ENCODE assay signal across 10 cellular contexts in the genomic region with DNA sequence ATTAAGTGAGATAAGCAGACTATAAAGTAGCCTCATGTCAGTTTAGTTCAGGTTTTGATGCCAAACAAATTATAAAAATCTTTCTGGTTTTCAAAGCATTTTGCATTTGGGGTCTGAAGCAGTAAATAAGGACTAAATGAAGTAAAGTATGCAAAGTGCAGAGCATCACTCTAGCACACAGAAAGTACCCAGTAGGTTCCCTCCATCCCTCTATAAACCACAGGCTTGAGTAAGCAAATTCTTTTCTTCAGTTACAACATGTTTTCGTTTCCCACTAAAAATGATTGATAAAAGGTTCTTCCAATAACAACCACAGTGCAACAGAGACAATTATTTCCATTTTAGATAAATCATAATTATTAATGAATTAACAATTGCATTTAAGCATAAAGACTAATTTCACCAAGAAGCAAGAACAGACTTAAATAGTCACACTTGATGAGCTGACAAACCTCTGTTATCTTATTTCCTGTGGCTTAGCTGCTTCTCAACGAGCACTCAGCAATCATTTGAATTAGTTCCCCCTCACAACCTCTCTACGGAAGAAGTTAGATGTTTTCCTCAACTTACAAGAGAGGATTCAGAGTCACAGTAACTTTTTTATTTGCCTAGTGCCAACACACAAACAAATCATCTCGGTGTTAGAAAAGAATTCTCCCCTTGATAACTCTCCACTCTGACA.
A peak's percentile ranks its signal among the peaks of the same experiment; 100 is the strongest.
DNase-seq lines count a peak whose midpoint lies in the region; ATAC-seq and TF ChIP-seq lines count a peak whose summit lies in the region.
"Had no signal": no experiment of that assay in that cellular context is flagged by ENCODE, and none has a peak within 500 bp of the region (broad histone marks: within the 10 kb centered on the region; RNA-seq: fewer than 3 reads in every experiment).

No MANE protein-coding gene starts in this region.

- intact Hi-C loops in activated CD4-positive, alpha-beta T cell treated with anti-CD3 and anti-CD28 coated beads, Interleukin-2, amount 10 ng/mL, durations not matched to agents 24 days and 14 days (cut with micrococcal nuclease), result loop anchor here (2.0 kb wide), 1 partner anchor 135 kb away; no protein-coding TSS in a partner anchor
- intact Hi-C loops in naive thymus-derived CD4-positive, alpha-beta T cell (cut with micrococcal nuclease), result no loop called here
- intact Hi-C loops in stomach (cut with DNase I; ENCODE audit: low total_unique reads), result no loop called here

- H3K36me3 Mint-ChIP-seq in activated CD4-positive, alpha-beta T cell treated with anti-CD3 and anti-CD28 coated beads, Interleukin-2, amount 10 ng/mL, durations not matched to agents 24 days and 14 days (ENCODE audit: low read depth), result peaks cover 35% of the 10 kb centered on the region
- H3K36me3 Mint-ChIP-seq in naive thymus-derived CD4-positive, alpha-beta T cell, result peaks cover 15 to 71% (median 40%) of the 10 kb centered on the region in 5 donors

- no peak for TF ChIP-seq POLR2A in stomach (IDR thresholded peaks at IDR 0.05)

- CTCF ChIA-PET in naive thymus-derived CD4-positive, alpha-beta T cell (lab: Charles Lee), result no interaction called here

- peaks cover 9 to 11% of the 10 kb centered on the region in 2 donors for H3K4me1 ChIP-seq in naive thymus-derived CD4-positive, alpha-beta T cell (ENCODE audit: control insufficient read depth in 2 of 2, insufficient read depth in 2 of 2, low read length in 2 of 2)
- H3K4me1 ChIP-seq in stomach, result no peaks in the 10 kb centered on the region

- peak overlapping the region; percentile 47 for H3K4me3 Mint-ChIP-seq in activated CD4-positive, alpha-beta T cell treated with anti-CD3 and anti-CD28 coated beads, Interleukin-2, amount 10 ng/mL, durations not matched to agents 24 days and 14 days
- peak overlapping the region in 2 of 10 donors; percentile 1 to 64 for H3K4me3 Mint-ChIP-seq in naive thymus-derived CD4-positive, alpha-beta T cell

- POLR2A ChIA-PET in naive thymus-derived CD4-positive, alpha-beta T cell (lab: Charles Lee), result no interaction called here

- no peaks in the 10 kb centered on the region for H3K9me3 Mint-ChIP-seq in activated CD4-positive, alpha-beta T cell treated with anti-CD3 and anti-CD28 coated beads, Interleukin-2, amount 10 ng/mL, durations not matched to agents 24 days and 14 days
- H3K9me3 Mint-ChIP-seq in naive thymus-derived CD4-positive, alpha-beta T cell, result peaks cover 0 to 2% (median 0%) of the 10 kb centered on the region in 11 donors

- DNase-seq in activated CD4-positive, alpha-beta T cell treated with anti-CD3 and anti-CD28 coated beads, Interleukin-2, amount 10 ng/mL, durations not matched to agents 24 days and 14 days, result no peak
- no peak for DNase-seq in activated CD4-positive, alpha-beta T cell treated with anti-CD3 and anti-CD28 coated beads for 48 hours
- peak; percentile 5 for DNase-seq in HCEC 1CT
- no peak for DNase-seq in naive thymus-derived CD4-positive, alpha-beta T cell
- DNase-seq in stomach, result no peak
- no peak for DNase-seq in activated CD4-positive, alpha-beta T cell treated with anti-CD3 and anti-CD28 coated beads for 4 hours
- no peak for DNase-seq in kidney tubule cell (ENCODE audit: low spot score)
- DNase-seq: left ventricle myocardium superior had no signal

- H3K36me3 ChIP-seq in KOPT-K1 (ENCODE audit: insufficient read depth, low read length), result peaks cover 10% of the 10 kb centered on the region
- H3K36me3 ChIP-seq in naive thymus-derived CD4-positive, alpha-beta T cell (ENCODE audit: control insufficient read depth in 2 of 3, insufficient read depth in 3 of 3, low read length in 3 of 3), result peaks cover 0 to 21% (median 0%) of the 10 kb centered on the region in 3 experiments
- peaks cover 0 to 34% (median 26%) of the 10 kb centered on the region in 4 donors for H3K36me3 ChIP-seq in stomach

- H3K9me3 ChIP-seq in KOPT-K1 (ENCODE audit: insufficient read depth, low read length, poor library complexity, severe bottlenecking), result peaks cover 3% of the 10 kb centered on the region
- H3K9me3 ChIP-seq in naive thymus-derived CD4-positive, alpha-beta T cell (ENCODE audit: control insufficient read depth in 2 of 3, low read length in 3 of 3), result no peaks in the 10 kb centered on the region
- H3K9me3 ChIP-seq in stomach, result no peaks in the 10 kb centered on the region

- H3K4me1 Mint-ChIP-seq in activated CD4-positive, alpha-beta T cell treated with anti-CD3 and anti-CD28 coated beads, Interleukin-2, amount 10 ng/mL, durations not matched to agents 24 days and 14 days, result peaks cover 52% of the 10 kb centered on the region
- H3K4me1 Mint-ChIP-seq in naive thymus-derived CD4-positive, alpha-beta T cell, result peaks cover 10 to 61% (median 30%) of the 10 kb centered on the region in 7 donors

- ATAC-seq in naive thymus-derived CD4-positive, alpha-beta T cell, result peak; percentile 60
- ATAC-seq: left ventricle myocardium superior, SK-N-SH treated with all-trans-retinoic acid at 6 μM for 48 hours had no signal

- peak overlapping the region; percentile 82 for H3K27ac ChIP-seq in KOPT-K1 (ENCODE audit: low read depth, low read length, poor library complexity, severe bottlenecking)
- no peak overlapping the region for H3K27ac ChIP-seq in naive thymus-derived CD4-positive, alpha-beta T cell (ENCODE audit: low read depth, low read length)
- no peak overlapping the region for H3K27ac ChIP-seq in stomach

- H3K27ac Mint-ChIP-seq in activated CD4-positive, alpha-beta T cell treated with anti-CD3 and anti-CD28 coated beads, Interleukin-2, amount 10 ng/mL, durations not matched to agents 24 days and 14 days, result peak overlapping the region; percentile 59
- peak overlapping the region in 7 of 9 donors; percentile 2 to 87 (median 40) for H3K27ac Mint-ChIP-seq in naive thymus-derived CD4-positive, alpha-beta T cell

- no peak for TF ChIP-seq EP300 in stomach (IDR thresholded peaks at IDR 0.05)

- 57 to 67% (median 61%) methylated on average over 4 of the region's 4 CpGs for WGBS in stomach, 5 donors

- no peaks in the 10 kb centered on the region for H3K27me3 ChIP-seq in naive thymus-derived CD4-positive, alpha-beta T cell (ENCODE audit: control insufficient read depth in 2 of 2, insufficient read depth in 2 of 2, low read length in 2 of 2)
- no peaks in the 10 kb centered on the region for H3K27me3 ChIP-seq in stomach

- no peak overlapping the region for H3K4me3 ChIP-seq in naive thymus-derived CD4-positive, alpha-beta T cell (ENCODE audit: low read length)
- no peak overlapping the region for H3K4me3 ChIP-seq in stomach

- no peak for TF ChIP-seq CTCF in stomach (IDR thresholded peaks at IDR 0.05)

- H3K27me3 Mint-ChIP-seq in activated CD4-positive, alpha-beta T cell treated with anti-CD3 and anti-CD28 coated beads, Interleukin-2, amount 10 ng/mL, durations not matched to agents 24 days and 14 days, result no peaks in the 10 kb centered on the region
- no peaks in the 10 kb centered on the region for H3K27me3 Mint-ChIP-seq in naive thymus-derived CD4-positive, alpha-beta T cell
